Comparison of ENCODE assay signal across 14 cellular contexts in genomic region chr11:10584071-10584501, GRCh38. TPM values are rescaled to one million over a fixed set of nuclear protein-coding genes. Genes with fewer than 3 reads are reported as not detected.
DNase-seq lines count a peak whose midpoint lies in the region; ATAC-seq and TF ChIP-seq lines count a peak whose summit lies in the region.
"Had no signal": no experiment of that assay in that cellular context is flagged by ENCODE, and none has a peak within 500 bp of the region (broad histone marks: within the 10 kb centered on the region; RNA-seq: fewer than 3 reads in every experiment).

No MANE protein-coding gene starts in this region.

- H3K27me3 ChIP-seq in stomach (no peaks in the 10 kb centered on the region), Peyer's patch (no peaks in the 10 kb centered on the region)
- H3K27me3 ChIP-seq: dorsolateral prefrontal cortex had no signal

- H3K4me1 ChIP-seq in stomach: peaks cover 5 to 65% (median 23%) of the 10 kb centered on the region in 4 donors
- no peaks in the 10 kb centered on the region for H3K4me1 ChIP-seq in Peyer's patch
- H3K4me1 ChIP-seq: prostate gland had no signal

- WGBS in stomach, 5 donors: 13 to 23% (median 21%) methylated on average over 3 of the region's 3 CpGs

- TF ChIP-seq CTCF in stomach (IDR thresholded peaks at IDR 0.05): no peak
- no peak for TF ChIP-seq CTCF in Peyer's patch (IDR thresholded peaks at IDR 0.05)

- intact Hi-C loops in stomach (cut with DNase I; ENCODE audit: low total_unique reads): no loop called here

- no peaks in the 10 kb centered on the region for H3K9me3 ChIP-seq in stomach
- no peaks in the 10 kb centered on the region for H3K9me3 ChIP-seq in Peyer's patch
- H3K9me3 ChIP-seq: prostate gland had no signal

- no peak for TF ChIP-seq EP300 in stomach (IDR thresholded peaks at IDR 0.05)

- ATAC-seq in HG03457 (IDR thresholded peaks at IDR 0.05; ENCODE audit: unreplicated experiment): no peak

- TF ChIP-seq POLR2A in stomach (IDR thresholded peaks at IDR 0.05): no peak
- TF ChIP-seq POLR2A in Peyer's patch (IDR thresholded peaks at IDR 0.05): no peak

- H3K27ac ChIP-seq in stomach (peak overlapping the region in 3 of 5 donors; percentile 38 to 66 (median 41)), Peyer's patch (peak overlapping the region in 2 of 4 donors; percentile 21 to 28)

- H3K4me3 ChIP-seq in stomach (no peak overlapping the region), Peyer's patch (no peak overlapping the region)
- H3K4me3 ChIP-seq: dorsolateral prefrontal cortex, prostate gland had no signal

- DNase-seq in M059J (ENCODE audit: low read depth) (peak; percentile 50), astrocyte of the hippocampus (ENCODE audit: low read depth, low spot score) (peak; percentile 28), islet precursor cell (peak; percentile 10), stomach (no peak), NCI-H82 (lab: John Stamatoyannopoulos, UW) (no peak), Peyer's patch (no peak), epidermal melanocyte (ENCODE audit: insufficient read length, low spot score) (no peak)
- DNase-seq: activated naive CD8-positive, alpha-beta T cell treated with anti-CD3 and anti-CD28 coated beads for 36 hours; DND-41; dorsolateral prefrontal cortex; foreskin fibroblast; HCEC 1CT had no signal

- H3K36me3 ChIP-seq in stomach: peaks cover 0 to 37% (median 17%) of the 10 kb centered on the region in 4 donors
- H3K36me3 ChIP-seq in Peyer's patch: no peaks in the 10 kb centered on the region
- H3K36me3 ChIP-seq: prostate gland had no signal

RNA-seq across cellular contexts. Expression of gene LYVE1, which starts 15.6 kb away (rescaled TPM):
- total RNA-seq in M059J (2014; rRNA removed; shearing (Covaris generic)): 0.15 TPM in 1 of 2 replicates, not detected in the other
- total RNA-seq in stomach (100 to 1,000 TPM in 1 of 5 donors, 10 to 100 TPM in 3, 1 to 10 TPM in 1; 5.2 to 149 (median 26.8) TPM), Peyer's patch (10 to 100 TPM in 3 of 4 donors, 1 to 10 TPM in 1; 4.1 to 50.3 (median 21.4) TPM)
- polyA plus RNA-seq in stomach: 10 to 100 TPM in 1 of 3 donors, 1 to 10 TPM in 2; 7.3 to 14.4 (median 8.6) TPM
- total RNA-seq: activated naive CD8-positive, alpha-beta T cell treated with anti-CD3 and anti-CD28 coated beads for 36 hours had no signal

RNA-seq across cellular contexts. Expression of gene RNF141, which starts 43.1 kb away (rescaled TPM):
- total RNA-seq in M059J (2014; rRNA removed; shearing (Covaris generic)): 31.2 and 31.4 TPM in 2 replicates
- total RNA-seq in stomach (10 to 100 TPM in 3 of 5 donors, 1 to 10 TPM in 2; 6.4 to 71.2 (median 22.5) TPM), Peyer's patch (10 to 100 TPM; 28.1 to 35.1 (median 33.5) TPM)
- polyA plus RNA-seq in stomach: 10 to 100 TPM; 14.9 to 22.0 (median 16.2) TPM

Comparison
In these comparisons a context has a peak if more than half of its experiments do, and no peak if none do; other contexts are left out.
1. DNase-seq: peak in M059J (single experiment), astrocyte of the hippocampus (single experiment) and islet precursor cell (single experiment); none in stomach (single experiment), NCI-H82 (single experiment), Peyer's patch (0 of 3) and epidermal melanocyte (single experiment).